Comparison of ENCODE assay signal across 7 cellular contexts in the genomic region with DNA sequence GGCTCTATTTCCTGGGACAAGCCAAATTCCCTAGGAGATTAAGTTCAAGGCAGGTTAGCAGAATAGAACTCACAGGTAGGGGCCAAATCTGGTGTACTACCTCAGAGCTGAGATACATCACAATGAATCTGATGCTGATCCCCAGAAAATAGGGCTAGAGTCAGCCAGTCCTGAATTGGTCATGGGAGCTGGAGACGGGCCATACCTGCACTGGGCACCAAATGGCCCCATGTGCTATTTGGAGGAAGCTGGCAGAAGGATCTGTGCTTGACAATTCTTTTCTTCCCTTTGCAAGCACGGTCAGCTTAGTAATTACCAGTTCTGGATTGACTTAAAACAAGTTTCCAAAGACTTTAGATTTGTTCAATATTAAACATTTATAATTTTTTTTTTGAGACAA.
"Had no signal": no experiment of that assay in that cellular context is flagged by ENCODE, and none has a peak within 500 bp of the region (broad histone marks: within the 10 kb centered on the region; RNA-seq: fewer than 3 reads in every experiment).

No MANE protein-coding gene starts in this region.

- H3K36me3 ChIP-seq: HAP-1 had no signal

- H3K4me1 ChIP-seq: HAP-1 had no signal

- H3K27ac ChIP-seq: GM23248, HL-60 had no signal

- FAIRE-seq: HepG2 had no signal

- H3K9ac ChIP-seq: GM23248 had no signal

- H3K4me3 ChIP-seq: GM23248, HAP-1 had no signal

- DNase-seq: GM23248, GOT3, H7, HFFc6 had no signal
